ENCODE assay signal across 8 cellular contexts in the genomic region with DNA sequence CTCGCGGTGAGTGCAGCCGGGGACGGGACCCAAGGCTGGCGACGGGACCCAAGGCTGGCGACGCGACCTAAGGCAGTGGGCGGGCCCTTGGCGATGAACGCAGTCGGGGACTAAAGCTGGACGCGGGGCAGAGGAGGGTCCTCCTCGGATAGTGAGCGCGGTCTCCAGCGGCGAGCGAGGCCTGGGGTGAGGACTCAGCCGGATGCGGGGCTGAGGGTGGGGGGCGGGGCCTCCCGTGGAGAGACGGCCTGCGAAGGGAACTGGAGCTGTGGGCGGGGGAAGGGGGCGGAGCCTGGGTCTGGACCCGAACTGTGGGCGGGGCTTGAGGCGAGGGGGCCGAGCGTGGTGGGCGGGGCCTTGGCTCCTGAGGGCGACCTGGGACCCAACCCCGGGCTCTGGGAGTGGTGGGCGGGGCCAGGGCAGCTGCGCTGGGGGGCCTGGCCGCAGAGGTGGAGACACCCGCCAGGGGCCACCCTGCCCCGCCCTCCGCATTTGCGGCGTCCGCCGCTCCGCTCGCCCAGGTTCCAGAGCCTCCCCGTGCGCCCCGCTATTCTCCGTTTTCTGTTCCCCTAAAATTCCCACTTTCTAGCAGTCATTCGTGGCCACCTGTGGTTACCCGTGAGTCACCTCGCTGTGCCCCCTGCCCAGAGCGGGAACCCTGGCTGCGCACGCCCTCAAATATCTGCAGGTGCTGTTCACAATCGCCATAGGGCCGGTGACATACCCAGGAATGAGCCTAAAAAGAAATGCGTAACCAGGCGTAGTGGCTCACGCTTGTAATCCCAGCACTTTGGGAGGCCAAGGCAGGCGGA. TPM values are rescaled to one million over a fixed set of nuclear protein-coding genes. Genes with fewer than 3 reads are reported as not detected.
DNase-seq lines count a peak whose midpoint lies in the region; ATAC-seq and TF ChIP-seq lines count a peak whose summit lies in the region.

No MANE protein-coding gene starts in this region.

- peak overlapping the region; percentile 55 to 86 (median 82) for H3K4me3 ChIP-seq in upper lobe of left lung

- peak; percentile 100 for DNase-seq in GM13976 (ENCODE audit: low spot score)
- peak; percentile 100 for DNase-seq in NCI-H146 (lab: John Stamatoyannopoulos, UW)
- DNase-seq in T-helper 1 cell: peak; percentile 96 to 99 (median 98)
- peak; percentile 72 for DNase-seq in amniotic stem cell (lab: John Stamatoyannopoulos, UW)
- DNase-seq in left cardiac atrium: peak; percentile 99
- DNase-seq in posterior vena cava (ENCODE audit: low spot score): peak; percentile 99
- peak; percentile 99 to 100 for DNase-seq in upper lobe of left lung

- H3K27ac ChIP-seq in upper lobe of left lung: peak overlapping the region; percentile 89 to 99 (median 93)

- TF ChIP-seq EP300 in upper lobe of left lung (IDR thresholded peaks at IDR 0.05): no peak

- WGBS in upper lobe of left lung, 2 donors: 10 to 11% methylated on average over 16 to 37 of the region's 65 CpGs

- no peaks in the 10 kb centered on the region for H3K9me3 ChIP-seq in upper lobe of left lung

- H3K4me1 ChIP-seq in upper lobe of left lung: peaks cover 15 to 34% (median 22%) of the 10 kb centered on the region in 4 donors

- in situ Hi-C loops in GM13976 (cut with MboI; ENCODE audit: low sequenced_read_pairs, unreplicated experiment): no loop called here

- TF ChIP-seq POLR2A in upper lobe of left lung (IDR thresholded peaks at IDR 0.05): peak in 1 of 4 donors; percentile 65

- H3K27me3 ChIP-seq in upper lobe of left lung: no peaks in the 10 kb centered on the region

- intact Hi-C loops in left cardiac atrium (cut with DNase I): no loop called here
- intact Hi-C loops in posterior vena cava (cut with DNase I): no loop called here

- H3K36me3 ChIP-seq in upper lobe of left lung: no peaks in the 10 kb centered on the region

- ATAC-seq in HG02852 (IDR thresholded peaks at IDR 0.05; ENCODE audit: unreplicated experiment) (peak; percentile 51), left cardiac atrium (peak; percentile 94 to 96), upper lobe of left lung (ENCODE audit: low FRiP score in 2 of 2) (peak; percentile 97 to 98)

- TF ChIP-seq CTCF in GM13976 (IDR thresholded peaks at IDR 0.05; ENCODE audit: borderline replicate concordance, control extremely low read depth, extremely low read depth, insufficient read depth, missing control alignments): no peak
- peak in 1 of 6 experiments; percentile 7 for TF ChIP-seq CTCF in upper lobe of left lung (IDR thresholded peaks at IDR 0.05)

RNA-seq across cellular contexts. Expression of a gene that starts 0.5 kb away (rescaled TPM):
- total RNA-seq in left cardiac atrium (10 to 100 TPM; 18.8 to 20.0 TPM), posterior vena cava (10 to 100 TPM; 18.8 to 19.4 TPM), upper lobe of left lung (100 to 1,000 TPM in 1 of 6 donors, 10 to 100 TPM in 5; 38.6 to 195 (median 52.7) TPM)

RNA-seq across cellular contexts. Expression of a gene that starts 13.2 kb away (rescaled TPM):
- 10 to 100 TPM; 53.4 to 55.8 TPM for total RNA-seq in left cardiac atrium
- total RNA-seq in posterior vena cava: 10 to 100 TPM; 61.3 to 69.4 TPM
- total RNA-seq in upper lobe of left lung: 100 to 1,000 TPM in 2 of 6 donors, 10 to 100 TPM in 4; 53.4 to 204 (median 86.5) TPM

RNA-seq across cellular contexts. Expression of a gene that starts 53.0 kb away (rescaled TPM):
- total RNA-seq in left cardiac atrium (10 to 100 TPM; 37.7 to 42.7 TPM), posterior vena cava (10 to 100 TPM; 38.4 to 42.4 TPM), upper lobe of left lung (10 to 100 TPM; 36.4 to 71.7 (median 49.8) TPM)

Comparison
In these comparisons a context has a peak if more than half of its experiments do, and no peak if none do; other contexts are left out.
1. Peak in every context shown above with its lines: DNase-seq, ATAC-seq, H3K4me3 ChIP-seq and H3K27ac ChIP-seq.